ENCODE assay signal across 33 cellular contexts in genomic region chr13:71359641-71360040, GRCh38.
"Had no signal": no experiment of that assay in that cellular context is flagged by ENCODE, and none has a peak within 500 bp of the region (broad histone marks: within the 10 kb centered on the region; RNA-seq: fewer than 3 reads in every experiment).

No MANE protein-coding gene starts in this region.

- H3K9me3 Mint-ChIP-seq: activated CD4-positive, alpha-beta memory T cell treated with anti-CD3 and anti-CD28 coated beads for 36 hours; activated CD4-positive, alpha-beta T cell treated with anti-CD3 and anti-CD28 coated beads, Interleukin-2, amount 10 ng/mL, durations not matched to agents 24 days and 14 days; activated naive CD4-positive, alpha-beta T cell treated with anti-CD3 and anti-CD28 coated beads for 36 hours; activated naive CD8-positive, alpha-beta T cell treated with anti-CD3 and anti-CD28 coated beads for 36 hours; activated naive CD8-positive, alpha-beta T cell treated with anti-CD3 and anti-CD28 coated beads, Interleukin-2, amount 50 U/mL, for 24 hours; activated T-helper 1 cell treated with anti-CD3 and anti-CD28 coated beads, Interleukin-12 subunit alpha, Interleukin-12 subunit beta, Interleukin-2, Interleukin-4 antibody, amounts not matched to agents 30 ng/mL and 10 ng/mL and 1 ng/mL, durations not matched to agents 14 hours and 24 hours and 36 hours; activated T-helper 2 cell treated with anti-CD3 and anti-CD28 coated beads, Interferon-gamma antibody, Interleukin-2, Interleukin-4, amounts not matched to agents 10 μg/mL and 5 μg/mL and 100 μg/mL, durations not matched to agents 14 hours and 24 hours and 36 hours; T-helper 2 cell treated with Interferon-gamma antibody and Interleukin-4, amounts not matched to agents 5 μg/mL and 100 μg/mL, for 36 hours had no signal

- H3K9me3 ChIP-seq: adrenal gland, body of pancreas, breast epithelium, colonic mucosa, esophagus squamous epithelium had no signal

- H3K36me3 Mint-ChIP-seq: activated CD4-positive, alpha-beta memory T cell treated with anti-CD3 and anti-CD28 coated beads for 36 hours; activated CD8-positive, alpha-beta memory T cell treated with anti-CD3 and anti-CD28 coated beads, Interleukin-2, amount 10 ng/mL, durations not matched to agents 7 days and 5 days; activated naive CD4-positive, alpha-beta T cell treated with anti-CD3 and anti-CD28 coated beads, Interleukin-2, amount 50 U/mL, for 24 hours; activated naive CD8-positive, alpha-beta T cell treated with anti-CD3 and anti-CD28 coated beads for 36 hours had no signal

- H3K27ac ChIP-seq: adrenal gland, body of pancreas, breast epithelium, colonic mucosa, esophagus squamous epithelium, WERI-Rb-1 had no signal

- H3K4me3 ChIP-seq: adrenal gland, body of pancreas, breast epithelium, colonic mucosa, esophagus squamous epithelium had no signal

- H3K36me3 ChIP-seq: adrenal gland, breast epithelium, colonic mucosa, esophagus squamous epithelium, WERI-Rb-1 had no signal

- ATAC-seq: activated CD4-positive, alpha-beta T cell treated with anti-CD3 and anti-CD28 coated beads for 36 hours; activated CD4-positive, CD25-positive, alpha-beta regulatory T cell treated with anti-CD3 and anti-CD28 coated beads, Interleukin-2, amount 50 U/mL, for 24 hours; activated CD8-positive, alpha-beta memory T cell treated with anti-CD3 and anti-CD28 coated beads, Interleukin-2, amount 10 ng/mL, durations not matched to agents 7 days and 5 days; activated CD8-positive, alpha-beta T cell treated with anti-CD3 and anti-CD28 coated beads, Interleukin-2, amount 10 ng/mL, durations not matched to agents 7 days and 5 days; activated naive CD8-positive, alpha-beta T cell treated with anti-CD3 and anti-CD28 coated beads, Interleukin-2, amount 50 U/mL, for 24 hours; body of pancreas; T-helper 17 cell had no signal

- DNase-seq: activated B cell treated with CpG ODN at 0.5 μM for 24 hours; activated CD4-positive, alpha-beta memory T cell treated with anti-CD3 and anti-CD28 coated beads for 36 hours; activated CD4-positive, alpha-beta T cell treated with anti-CD3 and anti-CD28 coated beads for 36 hours; activated CD4-positive, alpha-beta T cell treated with anti-CD3 and anti-CD28 coated beads, Interleukin-2, amount 10 ng/mL, durations not matched to agents 24 days and 14 days; activated CD8-positive, alpha-beta memory T cell treated with anti-CD3 and anti-CD28 coated beads, Interleukin-2, amount 10 ng/mL, durations not matched to agents 7 days and 5 days; activated CD8-positive, alpha-beta memory T cell treated with anti-CD3 and anti-CD28 coated beads, Interleukin-2, amount 50 U/mL, for 4 hours; activated CD8-positive, alpha-beta T cell treated with anti-CD3 and anti-CD28 coated beads, Interleukin-2, amount 10 ng/mL, durations not matched to agents 7 days and 5 days; activated effector memory CD4-positive, alpha-beta T cell treated with anti-CD3 and anti-CD28 coated beads, Interleukin-2, amount 50 U/mL, for 16 hours; activated naive CD4-positive, alpha-beta T cell treated with anti-CD3 and anti-CD28 coated beads for 36 hours; activated naive CD8-positive, alpha-beta T cell treated with anti-CD3 and anti-CD28 coated beads for 36 hours; activated naive CD8-positive, alpha-beta T cell treated with anti-CD3 and anti-CD28 coated beads, Interleukin-2, amount 50 U/mL, for 24 hours; activated T-cell treated with anti-CD3 and anti-CD28 coated beads, Interleukin-2, amount 50 U/mL, for 1 hour; activated T-cell treated with anti-CD3 and anti-CD28 coated beads, Interleukin-2, amount 50 U/mL, for 48 hours; adrenal gland; amygdala; aorta; body of pancreas; colonic mucosa; effector CD8-positive, alpha-beta T cell; esophagus squamous epithelium; head of caudate nucleus; hippocampal formation; T-helper 1 cell; T-helper 17 cell; T1000; WERI-Rb-1 had no signal

- H3K27ac Mint-ChIP-seq: activated B cell treated with CpG ODN at 0.5 μM for 24 hours; activated CD4-positive, alpha-beta memory T cell treated with anti-CD3 and anti-CD28 coated beads for 36 hours; activated CD4-positive, alpha-beta T cell treated with anti-CD3 and anti-CD28 coated beads for 36 hours; activated CD4-positive, alpha-beta T cell treated with anti-CD3 and anti-CD28 coated beads, Interleukin-2, amount 10 ng/mL, durations not matched to agents 24 days and 14 days; activated CD8-positive, alpha-beta memory T cell treated with anti-CD3 and anti-CD28 coated beads, Interleukin-2, amount 10 ng/mL, durations not matched to agents 7 days and 5 days; activated CD8-positive, alpha-beta T cell treated with anti-CD3 and anti-CD28 coated beads, Interleukin-2, amount 10 ng/mL, durations not matched to agents 7 days and 5 days; activated naive CD4-positive, alpha-beta T cell treated with anti-CD3 and anti-CD28 coated beads for 36 hours; activated naive CD4-positive, alpha-beta T cell treated with anti-CD3 and anti-CD28 coated beads, Interleukin-2, amount 50 U/mL, for 24 hours; activated naive CD8-positive, alpha-beta T cell treated with anti-CD3 and anti-CD28 coated beads for 36 hours; activated naive CD8-positive, alpha-beta T cell treated with anti-CD3 and anti-CD28 coated beads, Interleukin-2, amount 50 U/mL, for 24 hours; activated T-helper 1 cell treated with anti-CD3 and anti-CD28 coated beads, Interleukin-12 subunit alpha, Interleukin-12 subunit beta, Interleukin-2, Interleukin-4 antibody, amounts not matched to agents 30 ng/mL and 10 ng/mL and 1 ng/mL, durations not matched to agents 14 hours and 24 hours and 36 hours; activated T-helper 2 cell treated with anti-CD3 and anti-CD28 coated beads, Interferon-gamma antibody, Interleukin-2, Interleukin-4, amounts not matched to agents 10 μg/mL and 5 μg/mL and 100 μg/mL, durations not matched to agents 14 hours and 24 hours and 36 hours; T-helper 17 cell; T-helper 2 cell treated with Interferon-gamma antibody and Interleukin-4, amounts not matched to agents 5 μg/mL and 100 μg/mL, for 36 hours had no signal

- H3K27me3 Mint-ChIP-seq: activated B cell treated with CpG ODN at 0.5 μM for 24 hours; activated CD4-positive, alpha-beta memory T cell treated with anti-CD3 and anti-CD28 coated beads for 36 hours; activated CD4-positive, alpha-beta T cell treated with anti-CD3 and anti-CD28 coated beads for 36 hours; activated CD4-positive, alpha-beta T cell treated with anti-CD3 and anti-CD28 coated beads, Interleukin-2, amount 10 ng/mL, durations not matched to agents 24 days and 14 days; activated CD8-positive, alpha-beta memory T cell treated with anti-CD3 and anti-CD28 coated beads, Interleukin-2, amount 10 ng/mL, durations not matched to agents 7 days and 5 days; activated naive CD4-positive, alpha-beta T cell treated with anti-CD3 and anti-CD28 coated beads, Interleukin-2, amount 50 U/mL, for 24 hours; activated naive CD8-positive, alpha-beta T cell treated with anti-CD3 and anti-CD28 coated beads for 36 hours; activated naive CD8-positive, alpha-beta T cell treated with anti-CD3 and anti-CD28 coated beads, Interleukin-2, amount 50 U/mL, for 24 hours; central memory CD8-positive, alpha-beta T cell; T-helper 17 cell had no signal

- H3K4me1 Mint-ChIP-seq: activated B cell treated with CpG ODN at 0.5 μM for 24 hours; activated CD4-positive, alpha-beta T cell treated with anti-CD3 and anti-CD28 coated beads for 36 hours; activated CD4-positive, alpha-beta T cell treated with anti-CD3 and anti-CD28 coated beads, Interleukin-2, amount 10 ng/mL, durations not matched to agents 24 days and 14 days; activated CD8-positive, alpha-beta memory T cell treated with anti-CD3 and anti-CD28 coated beads, Interleukin-2, amount 10 ng/mL, durations not matched to agents 7 days and 5 days; activated naive CD4-positive, alpha-beta T cell treated with anti-CD3 and anti-CD28 coated beads, Interleukin-2, amount 50 U/mL, for 24 hours; activated naive CD8-positive, alpha-beta T cell treated with anti-CD3 and anti-CD28 coated beads for 36 hours; activated naive CD8-positive, alpha-beta T cell treated with anti-CD3 and anti-CD28 coated beads, Interleukin-2, amount 50 U/mL, for 24 hours; central memory CD8-positive, alpha-beta T cell; T-helper 17 cell had no signal

- H3K27me3 ChIP-seq: adrenal gland, body of pancreas, breast epithelium, colonic mucosa, esophagus squamous epithelium had no signal

- H3K4me1 ChIP-seq: adrenal gland, body of pancreas, breast epithelium, colonic mucosa, esophagus squamous epithelium had no signal

- H3K4me3 Mint-ChIP-seq: activated B cell treated with CpG ODN at 0.5 μM for 24 hours; activated CD4-positive, alpha-beta memory T cell treated with anti-CD3 and anti-CD28 coated beads for 36 hours; activated CD4-positive, alpha-beta T cell treated with anti-CD3 and anti-CD28 coated beads for 36 hours; activated CD4-positive, alpha-beta T cell treated with anti-CD3 and anti-CD28 coated beads, Interleukin-2, amount 10 ng/mL, durations not matched to agents 24 days and 14 days; activated CD8-positive, alpha-beta memory T cell treated with anti-CD3 and anti-CD28 coated beads, Interleukin-2, amount 10 ng/mL, durations not matched to agents 7 days and 5 days; activated CD8-positive, alpha-beta T cell treated with anti-CD3 and anti-CD28 coated beads, Interleukin-2, amount 10 ng/mL, durations not matched to agents 7 days and 5 days; activated naive CD4-positive, alpha-beta T cell treated with anti-CD3 and anti-CD28 coated beads for 36 hours; activated naive CD4-positive, alpha-beta T cell treated with anti-CD3 and anti-CD28 coated beads, Interleukin-2, amount 50 U/mL, for 24 hours; activated naive CD8-positive, alpha-beta T cell treated with anti-CD3 and anti-CD28 coated beads for 36 hours; activated naive CD8-positive, alpha-beta T cell treated with anti-CD3 and anti-CD28 coated beads, Interleukin-2, amount 50 U/mL, for 24 hours; activated T-helper 1 cell treated with anti-CD3 and anti-CD28 coated beads, Interleukin-12 subunit alpha, Interleukin-12 subunit beta, Interleukin-2, Interleukin-4 antibody, amounts not matched to agents 30 ng/mL and 10 ng/mL and 1 ng/mL, durations not matched to agents 14 hours and 24 hours and 36 hours; central memory CD8-positive, alpha-beta T cell; T-helper 17 cell; T-helper 2 cell treated with Interferon-gamma antibody and Interleukin-4, amounts not matched to agents 5 μg/mL and 100 μg/mL, for 36 hours had no signal
